Comparison of ENCODE assay signal across 8 cellular contexts in genomic region chr4:61411241-61411640, GRCh38.
"Had no signal": no experiment of that assay in that cellular context is flagged by ENCODE, and none has a peak within 500 bp of the region (broad histone marks: within the 10 kb centered on the region; RNA-seq: fewer than 3 reads in every experiment).

No MANE protein-coding gene starts in this region.

- H3K36me3 ChIP-seq: HAP-1 had no signal

- DNase-seq: GM23248, GOT3, H7, HFFc6 had no signal

- H2AFZ ChIP-seq: GM23248 had no signal

- H3K9me3 ChIP-seq: HAP-1 had no signal

- H3K4me3 ChIP-seq: GM23248, HAP-1 had no signal

- H3K9ac ChIP-seq: GM23248 had no signal

- H3K27ac ChIP-seq: GM23248, HL-60 had no signal

- ATAC-seq: HCT116, HepG2 had no signal
